In genomic region chr1:96683931-96684330, GRCh38 we compare ENCODE assay signal across 29 cellular contexts. TPM values are rescaled to one million over a fixed set of nuclear protein-coding genes. Genes with fewer than 3 reads are reported as not detected.
DNase-seq lines count a peak whose midpoint lies in the region; ATAC-seq and TF ChIP-seq lines count a peak whose summit lies in the region.
"Had no signal": no experiment of that assay in that cellular context is flagged by ENCODE, and none has a peak within 500 bp of the region (broad histone marks: within the 10 kb centered on the region; RNA-seq: fewer than 3 reads in every experiment).

No MANE protein-coding gene starts in this region.

- peak overlapping the region; percentile 48 for H3K9ac ChIP-seq in adipocyte (ENCODE audit: low read length)
- H3K9ac ChIP-seq in subcutaneous abdominal adipose tissue (ENCODE audit: low read length in 5 of 5): no peak overlapping the region
- H3K9ac ChIP-seq in neural progenitor cell: no peak overlapping the region

- no peaks in the 10 kb centered on the region for H3K27me3 ChIP-seq in adipocyte (replicated peaks; ENCODE audit: control insufficient read depth, insufficient read depth, low read length)
- no peaks in the 10 kb centered on the region for H3K27me3 ChIP-seq in subcutaneous abdominal adipose tissue (ENCODE audit: control insufficient read depth in 5 of 5, insufficient read depth in 4 of 5, low read length in 5 of 5)
- H3K27me3 ChIP-seq in neural progenitor cell: no peaks in the 10 kb centered on the region
- H3K27me3 ChIP-seq: adrenal gland, breast epithelium had no signal

- no peak overlapping the region for H3K4me3 ChIP-seq in adipocyte (ENCODE audit: low read length)
- H3K4me3 ChIP-seq in subcutaneous abdominal adipose tissue (ENCODE audit: low read depth in 1 of 5, low read length in 5 of 5): no peak overlapping the region
- H3K4me3 ChIP-seq in neural progenitor cell: no peak overlapping the region
- H3K4me3 ChIP-seq: adrenal gland, breast epithelium, coronary artery had no signal

- H3K27me3 Mint-ChIP-seq in neural progenitor cell (ENCODE audit: insufficient read depth, low read depth): no peaks in the 10 kb centered on the region
- H3K27me3 Mint-ChIP-seq: activated CD4-positive, alpha-beta T cell treated with anti-CD3 and anti-CD28 coated beads, Interleukin-2, amount 10 ng/mL, durations not matched to agents 24 days and 14 days had no signal

- H3K36me3 ChIP-seq in adipocyte (ENCODE audit: control insufficient read depth, insufficient read depth, low read length, severe bottlenecking): no peaks in the 10 kb centered on the region
- H3K36me3 ChIP-seq in subcutaneous abdominal adipose tissue (ENCODE audit: control insufficient read depth in 5 of 5, insufficient read depth in 5 of 5, low read length in 5 of 5): no peaks in the 10 kb centered on the region
- H3K36me3 ChIP-seq in neural progenitor cell: no peaks in the 10 kb centered on the region
- H3K36me3 ChIP-seq: adrenal gland, breast epithelium had no signal

- H3K4me1 Mint-ChIP-seq in neural progenitor cell: peaks cover 2% of the 10 kb centered on the region
- H3K4me1 Mint-ChIP-seq: activated CD4-positive, alpha-beta T cell treated with anti-CD3 and anti-CD28 coated beads, Interleukin-2, amount 10 ng/mL, durations not matched to agents 24 days and 14 days; natural killer cell had no signal

- H3F3A ChIP-seq in neural progenitor cell (ENCODE audit: low read depth): no peaks in the 10 kb centered on the region

- DNase-seq in NOMO-1 treated with DMSO at 0.1 percent for 48 hours (lab: John Stamatoyannopoulos, UW; ENCODE audit: unreplicated experiment): peak; percentile 43
- no peak for DNase-seq in NOMO-1 treated with dmso at 0.1 percent for 144 hours (lab: John Stamatoyannopoulos, UW; ENCODE audit: unreplicated experiment)
- no peak for DNase-seq in adipocyte (ENCODE audit: low read depth)
- no peak for DNase-seq in left ventricle myocardium superior
- no peak for DNase-seq in neural progenitor cell (ENCODE audit: low spot score)
- no peak for DNase-seq in putamen (ENCODE audit: low spot score)
- no peak for DNase-seq in globus pallidus (ENCODE audit: low spot score)
- DNase-seq: activated CD4-positive, alpha-beta T cell treated with anti-CD3 and anti-CD28 coated beads, Interleukin-2, amount 10 ng/mL, durations not matched to agents 24 days and 14 days; activated gamma-delta T cell treated with Interleukin-2 at 50 U/mL for 16 hours; activated T-cell treated with anti-CD3 and anti-CD28 coated beads, Interleukin-2, amount 50 U/mL, for 4 hours; adrenal gland; Calu3; DND-41; HCEC 1CT; KBM-7; MM.1S; natural killer cell; NCI-H1436 treated with DMSO at 0.1 percent for 48 hours; NCI-H2107; NCI-H774; retina; stimulated activated CD4-positive, alpha-beta T cell treated with anti-CD3 and anti-CD28 coated beads, Interleukin-2, amount 100 ng/mL, for 48 hours had no signal

- peak; percentile 75 for ATAC-seq in left ventricle myocardium superior
- ATAC-seq: activated T-cell treated with anti-CD3 and anti-CD28 coated beads, Interleukin-2, amount 50 U/mL, for 4 hours; natural killer cell; SK-N-SH treated with all-trans-retinoic acid at 6 μM for 48 hours had no signal

- no peak overlapping the region for H3K4me3 Mint-ChIP-seq in neural progenitor cell
- H3K4me3 Mint-ChIP-seq: activated CD4-positive, alpha-beta T cell treated with anti-CD3 and anti-CD28 coated beads, Interleukin-2, amount 10 ng/mL, durations not matched to agents 24 days and 14 days; activated T-cell treated with anti-CD3 and anti-CD28 coated beads, Interleukin-2, amount 50 U/mL, for 4 hours; CD14-positive monocyte; natural killer cell had no signal

- H3K9me3 ChIP-seq in adipocyte (ENCODE audit: control insufficient read depth, low read length) (peaks cover 4% of the 10 kb centered on the region), subcutaneous abdominal adipose tissue (ENCODE audit: control insufficient read depth in 5 of 5, low read length in 5 of 5) (no peaks in the 10 kb centered on the region), neural progenitor cell (ENCODE audit: low read depth) (no peaks in the 10 kb centered on the region)
- H3K9me3 ChIP-seq: adrenal gland, breast epithelium had no signal

- TF ChIP-seq CTCF in neural progenitor cell (IDR thresholded peaks at IDR 0.05): no peak

- no peaks in the 10 kb centered on the region for H3K36me3 Mint-ChIP-seq in neural progenitor cell
- H3K36me3 Mint-ChIP-seq: CD14-positive monocyte, natural killer cell had no signal

- no peak overlapping the region for H2AFZ ChIP-seq in neural progenitor cell (replicated peaks)

- no peak overlapping the region for H3K27ac Mint-ChIP-seq in neural progenitor cell
- H3K27ac Mint-ChIP-seq: activated CD4-positive, alpha-beta T cell treated with anti-CD3 and anti-CD28 coated beads, Interleukin-2, amount 10 ng/mL, durations not matched to agents 24 days and 14 days; natural killer cell had no signal

- H3K9me3 Mint-ChIP-seq in neural progenitor cell: peaks cover 2% of the 10 kb centered on the region
- H3K9me3 Mint-ChIP-seq: activated T-cell treated with anti-CD3 and anti-CD28 coated beads, Interleukin-2, amount 50 U/mL, for 4 hours had no signal

- H3K79me2 ChIP-seq in neural progenitor cell (ENCODE audit: low read depth): no peaks in the 10 kb centered on the region

- H3K27ac ChIP-seq in subcutaneous abdominal adipose tissue (ENCODE audit: low read depth, low read length) (peak overlapping the region; percentile 71), neural progenitor cell (no peak overlapping the region)
- H3K27ac ChIP-seq: 22Rv1, adrenal gland, breast epithelium, coronary artery, RWPE1 had no signal

- no peaks in the 10 kb centered on the region for H4K20me1 ChIP-seq in neural progenitor cell (ENCODE audit: low read depth)

- H3K4me2 ChIP-seq in neural progenitor cell: no peak overlapping the region

- intact Hi-C loops in left ventricle myocardium superior (cut with micrococcal nuclease): no loop called here

- H3K4me1 ChIP-seq in adipocyte (ENCODE audit: control insufficient read depth, insufficient read depth, low read length) (peaks cover 30% of the 10 kb centered on the region), subcutaneous abdominal adipose tissue (ENCODE audit: control insufficient read depth in 5 of 5, insufficient read depth in 5 of 5, low read length in 5 of 5) (peaks cover 0 to 14% (median 6%) of the 10 kb centered on the region in 5 donors), neural progenitor cell (peaks cover 4% of the 10 kb centered on the region)
- H3K4me1 ChIP-seq: adrenal gland, breast epithelium had no signal

RNA-seq across cellular contexts. Expression of gene PTBP2, which starts 37.7 kb away (rescaled TPM):
- 12.4 TPM for total RNA-seq in left ventricle myocardium superior
- 149 and 170 TPM in 2 replicates for total RNA-seq in neural progenitor cell (ENCODE audit: low replicate concordance)

Comparison
In these comparisons a context has a peak if more than half of its experiments do, and no peak if none do; other contexts are left out.
1. RNA of gene PTBP2, which starts 37.7 kb away (total RNA-seq): 149 to 170 TPM in neural progenitor cell; 12.4 TPM in left ventricle myocardium superior (single experiment); every median in the first group is over 10 times any median in the second.